Comparison of ENCODE assay signal across 11 cellular contexts in genomic region chr6:125194980-125195379, GRCh38. TPM values are rescaled to one million over a fixed set of nuclear protein-coding genes. Genes with fewer than 3 reads are reported as not detected.
"Had no signal": no experiment of that assay in that cellular context is flagged by ENCODE, and none has a peak within 500 bp of the region (broad histone marks: within the 10 kb centered on the region; RNA-seq: fewer than 3 reads in every experiment).

No MANE protein-coding gene starts in this region.

- H3K36me3 ChIP-seq: lower lobe of right lung, thyroid gland, vagina had no signal

- ATAC-seq: activated T-helper 17 cell treated with anti-CD3 and anti-CD28 coated beads, Interleukin-2, amount 50 U/mL, for 72 hours had no signal

- H3K9me3 ChIP-seq: lower lobe of right lung, thyroid gland, vagina had no signal

- H3K27me3 ChIP-seq: thyroid gland, vagina had no signal

- H3K4me3 ChIP-seq: lower lobe of right lung, thyroid gland, vagina had no signal

- DNase-seq: activated CD4-positive, alpha-beta T cell treated with anti-CD3 and anti-CD28 coated beads, Interleukin-2, amount 10 ng/mL, durations not matched to agents 7 days and 5 days; activated CD4-positive, CD25-positive, alpha-beta regulatory T cell; activated CD8-positive, alpha-beta memory T cell treated with anti-CD3 and anti-CD28 coated beads for 24 hours; activated naive CD4-positive, alpha-beta T cell treated with anti-CD3 and anti-CD28 coated beads, Interleukin-2, amount 10 ng/mL, durations not matched to agents 7 days and 5 days; dermis blood vessel endothelial cell; lower lobe of right lung; naive B cell; small intestine had no signal

- H3K27ac ChIP-seq: lower lobe of right lung, vagina had no signal

RNA-seq across cellular contexts. Expression of gene TPD52L1, which starts 41.4 kb away (rescaled TPM):
- total RNA-seq: activated CD4-positive, alpha-beta T cell treated with anti-CD3 and anti-CD28 coated beads, Interleukin-2, amount 10 ng/mL, durations not matched to agents 7 days and 5 days had no signal
